In genomic region chr6:170612256-170612804, GRCh38 we compare ENCODE assay signal across 8 cellular contexts. TPM values are rescaled to one million over a fixed set of nuclear protein-coding genes. Genes with fewer than 3 reads are reported as not detected.
DNase-seq lines count a peak whose midpoint lies in the region; ATAC-seq, FAIRE-seq and TF ChIP-seq lines count a peak whose summit lies in the region.
"Not testable (repeated sequence)": the region's sequence is repeated elsewhere in the genome, so short reads cannot be mapped to it uniquely, and the experiment has no call there.

No MANE protein-coding gene starts in this region.

- not testable (repeated sequence) for H3K36me3 ChIP-seq in HEK293 (ENCODE audit: control insufficient read depth in 2 of 2, insufficient read depth in 1 of 2, low read length in 2 of 2); astrocyte (ENCODE audit: insufficient read depth, low read length); hepatocyte (replicated peaks; ENCODE audit: insufficient read depth, low read depth); psoas muscle (ENCODE audit: insufficient read depth in 1 of 2, low read depth in 1 of 2)

- POLR2A ChIA-PET in HEK293 (lab: Yijun Ruan, JAX), result not testable (repeated sequence)

- 1% methylated on average over 11 of the region's 55 CpGs for WGBS in hepatocyte (ENCODE audit: low lambda C conversion rate, missing lambda C conversion rate)
- WGBS in psoas muscle, 3 donors, result 8 to 10% (median 8%) methylated on average over 7 to 31 of the region's 55 CpGs

- not testable (repeated sequence) for H3K4me1 Mint-ChIP-seq in Calu3 (ENCODE audit: low read depth, unreplicated experiment); T-helper 1 cell treated with Interleukin-12 subunit alpha and Interleukin-12 subunit beta and Interleukin-4 antibody, amounts not matched to agents 30 μg/mL and 1 μg/mL, for 36 hours (ENCODE audit: low read depth); astrocyte (ENCODE audit: low read depth, unreplicated experiment)

- BruUV-seq in Calu3 (replicated peaks; lab: Mats Ljungman, UMichigan), result TSS peak; percentile 100

- not testable (repeated sequence) for H3K9me2 ChIP-seq in hepatocyte (replicated peaks; ENCODE audit: insufficient read depth)

- not testable (repeated sequence) for H2AFZ ChIP-seq in astrocyte (ENCODE audit: low read depth, low read length); hepatocyte

- not testable (repeated sequence) for H3K9ac ChIP-seq in astrocyte (ENCODE audit: low read length)

- H3K79me2 ChIP-seq in astrocyte (ENCODE audit: insufficient read depth, low read length); hepatocyte: not testable (repeated sequence)

- H3K27me3 Mint-ChIP-seq in Calu3 (ENCODE audit: unreplicated experiment); astrocyte (ENCODE audit: low read depth, unreplicated experiment): not testable (repeated sequence)
- peaks cover 41% of the 10 kb centered on the region for H3K27me3 Mint-ChIP-seq in T-helper 1 cell treated with Interleukin-12 subunit alpha and Interleukin-12 subunit beta and Interleukin-4 antibody, amounts not matched to agents 30 μg/mL and 1 μg/mL, for 36 hours (ENCODE audit: low read depth)

- H3K36me3 Mint-ChIP-seq in Calu3 (ENCODE audit: insufficient read depth, unreplicated experiment); T-helper 1 cell treated with Interleukin-12 subunit alpha and Interleukin-12 subunit beta and Interleukin-4 antibody, amounts not matched to agents 30 μg/mL and 1 μg/mL, for 36 hours (ENCODE audit: low read depth); astrocyte (ENCODE audit: low read depth, unreplicated experiment): not testable (repeated sequence)

- not testable (repeated sequence) for FAIRE-seq in astrocyte (lab: Jason Lieb, UNC)

- H3K9me3 Mint-ChIP-seq in Calu3 (ENCODE audit: low read depth, unreplicated experiment); T-helper 1 cell treated with Interleukin-12 subunit alpha and Interleukin-12 subunit beta and Interleukin-4 antibody, amounts not matched to agents 30 μg/mL and 1 μg/mL, for 36 hours; astrocyte (ENCODE audit: unreplicated experiment): not testable (repeated sequence)

- TF ChIP-seq CTCF in Calu3 (IDR thresholded peaks at IDR 0.05; ENCODE audit: unreplicated experiment); HEK293 (tag by site-specific recombination; IDR thresholded peaks at IDR 0.05); astrocyte (IDR thresholded peaks at IDR 0.05; ENCODE audit: insufficient read depth, low read depth, low read length); hepatocyte (IDR thresholded peaks at IDR 0.05; ENCODE audit: poor library complexity); psoas muscle (IDR thresholded peaks at IDR 0.05): not testable (repeated sequence)

- not testable (repeated sequence) for H3K4me3 Mint-ChIP-seq in Calu3 (ENCODE audit: low read depth, unreplicated experiment)
- H3K4me3 Mint-ChIP-seq in T-helper 1 cell treated with Interleukin-12 subunit alpha and Interleukin-12 subunit beta and Interleukin-4 antibody, amounts not matched to agents 30 μg/mL and 1 μg/mL, for 36 hours, result peak overlapping the region; percentile 50
- H3K4me3 Mint-ChIP-seq in astrocyte (ENCODE audit: unreplicated experiment), result peak overlapping the region; percentile 82

- not testable (repeated sequence) for H3K4me2 ChIP-seq in astrocyte (ENCODE audit: low read length)
- peak overlapping the region; percentile 62 for H3K4me2 ChIP-seq in hepatocyte

- not testable (repeated sequence) for H3K4me1 ChIP-seq in HEK293 (ENCODE audit: control insufficient read depth, insufficient read depth, low read length); astrocyte (ENCODE audit: insufficient read depth, low read length); hepatocyte (ENCODE audit: insufficient read depth); psoas muscle

- H3K27ac Mint-ChIP-seq in Calu3 (ENCODE audit: unreplicated experiment); T-helper 1 cell treated with Interleukin-12 subunit alpha and Interleukin-12 subunit beta and Interleukin-4 antibody, amounts not matched to agents 30 μg/mL and 1 μg/mL, for 36 hours; astrocyte (ENCODE audit: unreplicated experiment): not testable (repeated sequence)

- H3K9me3 ChIP-seq in HEK293 (ENCODE audit: control insufficient read depth, insufficient read depth, low read depth, low read length); astrocyte (ENCODE audit: insufficient read depth, low read depth, low read length); hepatocyte (ENCODE audit: low read depth); psoas muscle: not testable (repeated sequence)

- not testable (repeated sequence) for H3K27me3 ChIP-seq in astrocyte (ENCODE audit: insufficient read depth, low read length); hepatocyte
- peaks cover 0 to 37% (median 2%) of the 10 kb centered on the region in 3 donors for H3K27me3 ChIP-seq in psoas muscle (ENCODE audit: insufficient read depth in 3 of 3, low read length in 2 of 3)

- not testable (repeated sequence) for H4K20me1 ChIP-seq in astrocyte (ENCODE audit: insufficient read depth, low read length); hepatocyte (ENCODE audit: insufficient read depth, poor library complexity, severe bottlenecking)

- peak overlapping the region; percentile 25 for H3K4me3 ChIP-seq in HEK293 (ENCODE audit: low read depth, low read length)
- H3K4me3 ChIP-seq in astrocyte (ENCODE audit: insufficient read depth, low read depth, low read length); hepatocyte; psoas muscle: not testable (repeated sequence)

- H3K27ac ChIP-seq in HEK293 (ENCODE audit: extremely low read depth, low read depth, low read length); astrocyte (ENCODE audit: low read depth, low read length); hepatocyte; psoas muscle: not testable (repeated sequence)

- not testable (repeated sequence) for DNase-seq in Calu3; astrocyte (ENCODE audit: low read depth); hepatocyte (ENCODE audit: low spot score); psoas muscle

- CTCF ChIA-PET in Calu3 (lab: Charles Lee); HEK293 (lab: Yijun Ruan, JAX): not testable (repeated sequence)

- intact Hi-C loops in Calu3 (cut with micrococcal nuclease; ENCODE audit: unreplicated experiment); psoas muscle (cut with DNase I): not testable (repeated sequence)

- peak; percentile 69 for ATAC-seq in GM19452 (IDR thresholded peaks at IDR 0.05; ENCODE audit: unreplicated experiment)
- peak; percentile 86 for ATAC-seq in HG03139 (IDR thresholded peaks at IDR 0.05; ENCODE audit: unreplicated experiment)
- peak; percentile 91 to 96 (median 95) for ATAC-seq in psoas muscle

TF ChIP-seq in HEK293, 187 proteins besides CTCF, POLR2A, EP300 and RAD21 (continues in another document):
- TF ChIP-seq ZNF2 (tag by site-specific recombination; IDR thresholded peaks at IDR 0.05), result 0 out of 2 replicates have a peak, but pooled peaks have one; percentile 22
- TF ChIP-seq, protein P1, sequence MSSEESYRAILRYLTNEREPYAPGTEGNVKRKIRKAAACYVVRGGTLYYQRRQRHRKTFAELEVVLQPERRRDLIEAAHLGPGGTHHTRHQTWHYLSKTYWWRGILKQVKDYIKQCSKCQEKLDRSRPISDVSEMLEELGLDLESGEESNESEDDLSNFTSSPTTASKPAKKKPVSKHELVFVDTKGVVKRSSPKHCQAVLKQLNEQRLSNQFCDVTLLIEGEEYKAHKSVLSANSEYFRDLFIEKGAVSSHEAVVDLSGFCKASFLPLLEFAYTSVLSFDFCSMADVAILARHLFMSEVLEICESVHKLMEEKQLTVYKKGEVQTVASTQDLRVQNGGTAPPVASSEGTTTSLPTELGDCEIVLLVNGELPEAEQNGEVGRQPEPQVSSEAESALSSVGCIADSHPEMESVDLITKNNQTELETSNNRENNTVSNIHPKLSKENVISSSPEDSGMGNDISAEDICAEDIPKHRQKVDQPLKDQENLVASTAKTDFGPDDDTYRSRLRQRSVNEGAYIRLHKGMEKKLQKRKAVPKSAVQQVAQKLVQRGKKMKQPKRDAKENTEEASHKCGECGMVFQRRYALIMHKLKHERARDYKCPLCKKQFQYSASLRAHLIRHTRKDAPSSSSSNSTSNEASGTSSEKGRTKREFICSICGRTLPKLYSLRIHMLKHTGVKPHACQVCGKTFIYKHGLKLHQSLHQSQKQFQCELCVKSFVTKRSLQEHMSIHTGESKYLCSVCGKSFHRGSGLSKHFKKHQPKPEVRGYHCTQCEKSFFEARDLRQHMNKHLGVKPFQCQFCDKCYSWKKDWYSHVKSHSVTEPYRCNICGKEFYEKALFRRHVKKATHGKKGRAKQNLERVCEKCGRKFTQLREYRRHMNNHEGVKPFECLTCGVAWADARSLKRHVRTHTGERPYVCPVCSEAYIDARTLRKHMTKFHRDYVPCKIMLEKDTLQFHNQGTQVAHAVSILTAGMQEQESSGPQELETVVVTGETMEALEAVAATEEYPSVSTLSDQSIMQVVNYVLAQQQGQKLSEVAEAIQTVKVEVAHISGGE (tag by site-specific recombination; conservative IDR thresholded peaks at IDR 0.05; ENCODE audit: low read depth), result peak; percentile 72

RNA-seq across cellular contexts. Expression of gene PDCD2, which starts 27.9 kb away (rescaled TPM):
- total RNA-seq in Calu3 (2022), result 34.5 and 36.6 TPM in 2 replicates
- 60.2 and 68.4 TPM in 2 replicates for total RNA-seq in astrocyte
- total RNA-seq in hepatocyte, result 75.0 and 77.8 TPM in 2 replicates
- polyA plus RNA-seq in hepatocyte, result 64.0 and 65.2 TPM in 2 replicates
- total RNA-seq in psoas muscle, result 10 to 100 TPM; 36.5 to 51.6 (median 49.4) TPM
- 100 to 1,000 TPM in 2 of 3 donors, 10 to 100 TPM in 1; 52.7 to 112 (median 104) TPM for polyA plus RNA-seq in psoas muscle

RNA-seq across cellular contexts. Expression of gene TBP, which starts 58.2 kb away (rescaled TPM):
- total RNA-seq in Calu3 (2022) (13.7 and 13.9 TPM in 2 replicates), astrocyte (14.2 and 19.3 TPM in 2 replicates), hepatocyte (15.5 and 22.8 TPM in 2 replicates), psoas muscle (10 to 100 TPM in 1 of 4 donors, 1 to 10 TPM in 3; 6.9 to 12.0 (median 8.0) TPM)
- polyA plus RNA-seq in hepatocyte (19.7 and 20.2 TPM in 2 replicates), psoas muscle (10 to 100 TPM in 1 of 3 donors, 1 to 10 TPM in 2; 8.3 to 20.0 (median 9.6) TPM)

RNA-seq across cellular contexts. Expression of gene PSMB1, which starts 59.2 kb away (rescaled TPM):
- total RNA-seq in Calu3 (2022) (151 and 156 TPM in 2 replicates), astrocyte (184 and 192 TPM in 2 replicates), hepatocyte (252 and 261 TPM in 2 replicates), psoas muscle (100 to 1,000 TPM; 139 to 246 (median 194) TPM)
- polyA plus RNA-seq in hepatocyte (398 and 399 TPM in 2 replicates), psoas muscle (100 to 1,000 TPM; 280 to 367 (median 361) TPM)
